In genomic region chr12:62270872-62271271, GRCh38 we compare ENCODE assay signal across 1 cellular context.
A peak's percentile ranks its signal among the peaks of the same experiment; 100 is the strongest.
TF ChIP-seq lines count a peak whose summit lies in the region.

No MANE protein-coding gene starts in this region.

TF ChIP-seq in K562, 482 proteins besides CTCF, POLR2A, EP300 and RAD21 (continued from another document and continues in another):
- TF ChIP-seq ZNF609 (CRISPR knock-in tag; IDR thresholded peaks at IDR 0.05; ENCODE audit: borderline replicate concordance): no peak
- TF ChIP-seq TEAD1 (CRISPR knock-in tag; IDR thresholded peaks at IDR 0.05): no peak
- TF ChIP-seq SOX6 (IDR thresholded peaks at IDR 0.05): peak; percentile 75
- TF ChIP-seq RBM25 (IDR thresholded peaks at IDR 0.05; ENCODE audit: low read depth, low read length, severe bottlenecking): no peak
- no peak for TF ChIP-seq NFRKB (IDR thresholded peaks at IDR 0.05; ENCODE audit: low read depth)
- TF ChIP-seq CBFB (CRISPR knock-in tag; IDR thresholded peaks at IDR 0.05): no peak
- no peak for TF ChIP-seq KLF16 (IDR thresholded peaks at IDR 0.05)
- no peak for TF ChIP-seq ZNF639 (CRISPR knock-in tag; conservative IDR thresholded peaks at IDR 0.05 in 1 of 2, IDR thresholded peaks at IDR 0.05 in 1 of 2)
- TF ChIP-seq ZFP30 (CRISPR knock-in tag; IDR thresholded peaks at IDR 0.05; ENCODE audit: borderline replicate concordance): no peak
- no peak for TF ChIP-seq SP2 (IDR thresholded peaks at IDR 0.05; ENCODE audit: extremely low read depth, low read depth, low read length, poor library complexity, severe bottlenecking)
- no peak for TF ChIP-seq TBP (optimal IDR thresholded peaks at IDR 0.05; ENCODE audit: low read depth, low read length)
- TF ChIP-seq ZNF282 (CRISPR knock-in tag; IDR thresholded peaks at IDR 0.05): no peak
- TF ChIP-seq ZNF280B (CRISPR knock-in tag; IDR thresholded peaks at IDR 0.05): no peak
- peak; percentile 79 for TF ChIP-seq ARID1B (IDR thresholded peaks at IDR 0.05)
- no peak for TF ChIP-seq ZKSCAN8 (CRISPR knock-in tag; IDR thresholded peaks at IDR 0.05)
- no peak for TF ChIP-seq SUPT5H (IDR thresholded peaks at IDR 0.05)
- TF ChIP-seq AFF1 (IDR thresholded peaks at IDR 0.05; ENCODE audit: low read depth in 1 of 2, partially characterized antibody in 2 of 2): no peak
- TF ChIP-seq ZNF668 (CRISPR knock-in tag; IDR thresholded peaks at IDR 0.05): no peak
- TF ChIP-seq ZNF76 (CRISPR knock-in tag; IDR thresholded peaks at IDR 0.05; ENCODE audit: borderline replicate concordance): no peak
- TF ChIP-seq KAT7 (CRISPR knock-in tag; IDR thresholded peaks at IDR 0.05; ENCODE audit: borderline replicate concordance): no peak
- no peak for TF ChIP-seq POLR2B (IDR thresholded peaks at IDR 0.05; ENCODE audit: low read depth, partially characterized antibody)
- no peak for TF ChIP-seq ZBED1 (IDR thresholded peaks at IDR 0.05)
- no peak for TF ChIP-seq CEBPB (tag; IDR thresholded peaks at IDR 0.05)
- TF ChIP-seq FOSL1 (tag; conservative IDR thresholded peaks at IDR 0.05): no peak
- TF ChIP-seq ZNF561 (CRISPR knock-in tag; conservative IDR thresholded peaks at IDR 0.05): no peak
- no peak for TF ChIP-seq FOXA3 (CRISPR knock-in tag; conservative IDR thresholded peaks at IDR 0.05 in 1 of 2, IDR thresholded peaks at IDR 0.05 in 1 of 2)
- TF ChIP-seq PRMT5 (CRISPR knock-in tag; IDR thresholded peaks at IDR 0.05): no peak
- TF ChIP-seq ILF3 (IDR thresholded peaks at IDR 0.05; ENCODE audit: borderline replicate concordance): no peak
- 0 out of 2 replicates have a peak, but pooled peaks have one; percentile 14 for TF ChIP-seq GATAD2B (IDR thresholded peaks at IDR 0.05; ENCODE audit: borderline replicate concordance)
- TF ChIP-seq ARID4B (CRISPR knock-in tag; IDR thresholded peaks at IDR 0.05): no peak
- no peak for TF ChIP-seq HDAC3 (IDR thresholded peaks at IDR 0.05; ENCODE audit: borderline replicate concordance, partially characterized antibody)
- TF ChIP-seq CREB5 (CRISPR knock-in tag; IDR thresholded peaks at IDR 0.05): no peak
- peak; percentile 71 for TF ChIP-seq TEAD4 (IDR thresholded peaks at IDR 0.05; ENCODE audit: low read length)
- no peak for TF ChIP-seq TEAD4 (CRISPR knock-in tag; IDR thresholded peaks at IDR 0.05; ENCODE audit: borderline replicate concordance)
- no peak for TF ChIP-seq E4F1 (CRISPR knock-in tag; IDR thresholded peaks at IDR 0.05; ENCODE audit: borderline replicate concordance)
- no peak for TF ChIP-seq MTF1 (CRISPR knock-in tag; IDR thresholded peaks at IDR 0.05; ENCODE audit: borderline replicate concordance)
- no peak for TF ChIP-seq ZNF384 (IDR thresholded peaks at IDR 0.05; ENCODE audit: low read depth, low read length)
- no peak for TF ChIP-seq TAF9B (IDR thresholded peaks at IDR 0.05; ENCODE audit: partially characterized antibody)
- TF ChIP-seq FOXA1 (IDR thresholded peaks at IDR 0.05; ENCODE audit: borderline replicate concordance): no peak
- TF ChIP-seq ZNF41 (CRISPR knock-in tag; conservative IDR thresholded peaks at IDR 0.05): no peak
- TF ChIP-seq ZNF121 (CRISPR knock-in tag; conservative IDR thresholded peaks at IDR 0.05): no peak
- peak; percentile 39; the same call in 1 of the 2 replicates for TF ChIP-seq TAL1 (IDR thresholded peaks at IDR 0.05)
- TF ChIP-seq GTF2F1 (IDR thresholded peaks at IDR 0.05; ENCODE audit: low read depth, low read length): no peak
- no peak for TF ChIP-seq RB1 (IDR thresholded peaks at IDR 0.05; ENCODE audit: low read depth)
- no peak for TF ChIP-seq PREB (CRISPR knock-in tag; IDR thresholded peaks at IDR 0.05)
- no peak for TF ChIP-seq FOXJ3 (CRISPR knock-in tag; IDR thresholded peaks at IDR 0.05)
